In genomic region chr5:35976859-35977258, GRCh38 we compare ENCODE assay signal across 1 cellular context. TPM values are rescaled to one million over a fixed set of nuclear protein-coding genes. Genes with fewer than 3 reads are reported as not detected.
"Had no signal": no experiment of that assay in that cellular context is flagged by ENCODE, and none has a peak within 500 bp of the region (broad histone marks: within the 10 kb centered on the region; RNA-seq: fewer than 3 reads in every experiment).

No MANE protein-coding gene starts in this region.

RNA-seq across cellular contexts. Expression of gene UGT3A1, which starts 14.3 kb away (rescaled TPM):
- total RNA-seq: GM12878 had no signal
- polyA plus RNA-seq: GM12878 had no signal

RNA-seq across cellular contexts. Expression of gene CAPSL, which starts 38.4 kb away (rescaled TPM):
- total RNA-seq: GM12878 had no signal
